20 cellular contexts compared by ENCODE assay signal in the genomic region with DNA sequence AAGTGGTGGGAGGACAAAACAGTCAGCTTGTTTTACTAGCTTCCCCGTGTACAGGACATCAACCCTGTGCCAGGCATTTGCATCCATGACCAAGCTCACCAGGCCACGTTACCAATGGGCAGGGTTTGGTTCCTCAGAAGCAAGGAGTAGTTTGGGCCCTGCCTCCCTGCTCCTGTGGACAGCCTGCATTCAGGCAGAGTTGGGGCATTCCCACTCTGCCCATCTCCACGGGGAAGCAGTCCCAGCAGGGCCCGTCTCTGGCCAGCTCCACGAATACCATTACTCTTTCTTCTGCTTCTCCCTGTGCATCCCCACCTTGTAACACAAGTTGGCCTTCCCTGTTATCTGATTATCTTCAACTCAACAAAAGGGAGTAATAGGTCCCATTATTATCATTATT. TPM values are rescaled to one million over a fixed set of nuclear protein-coding genes. Genes with fewer than 3 reads are reported as not detected.
A peak's percentile ranks its signal among the peaks of the same experiment; 100 is the strongest.
DNase-seq lines count a peak whose midpoint lies in the region; ATAC-seq, FAIRE-seq and TF ChIP-seq lines count a peak whose summit lies in the region.
"Had no signal": no experiment of that assay in that cellular context is flagged by ENCODE, and none has a peak within 500 bp of the region (broad histone marks: within the 10 kb centered on the region; RNA-seq: fewer than 3 reads in every experiment).

No MANE protein-coding gene starts in this region.

- H3K36me3 ChIP-seq in neural progenitor cell (no peaks in the 10 kb centered on the region), HepG2 (replicated peaks in 1 of 2; ENCODE audit: control insufficient read depth in 1 of 2, insufficient read depth in 2 of 2, low read length in 2 of 2) (no peaks in the 10 kb centered on the region)

- H3F3A ChIP-seq in neural progenitor cell (ENCODE audit: low read depth), result peaks cover 16% of the 10 kb centered on the region

- H3K27ac ChIP-seq in neural progenitor cell, result no peak overlapping the region
- H3K27ac ChIP-seq in HepG2 (ENCODE audit: extremely low read length, insufficient read depth, low read length), result no peak overlapping the region

- TF ChIP-seq RAD21 in HepG2 (CRISPR knock-in tag; IDR thresholded peaks at IDR 0.05), result no peak

- DNase-seq in natural killer cell (no peak), neural progenitor cell (ENCODE audit: low spot score) (peak; percentile 4), type B pancreatic cell (ENCODE audit: extremely low spot score, unreplicated experiment) (no peak), HepG2 (ENCODE audit: low spot score) (no peak), ecto neural progenitor cell (ENCODE audit: low spot score) (no peak)
- DNase-seq in natural killer cell treated with Interleukin-12 subunit alpha and Interleukin-12 subunit beta and Interleukin-15 and Interleukin-18, amount 100 ng/mL, for 72 hours (ENCODE audit: low spot score), result no peak
- no peak for DNase-seq in effector memory CD8-positive, alpha-beta T cell
- DNase-seq: 8988T; ACHN; C1 segment of cervical spinal cord; CD8-positive, alpha-beta T cell; COR-L47; DMS153; DMS79 treated with DMSO at 0.1 percent for 48 hours; H7 had no signal

- no peaks in the 10 kb centered on the region for H3K27me3 Mint-ChIP-seq in natural killer cell (ENCODE audit: low read depth in 2 of 2)
- no peaks in the 10 kb centered on the region for H3K27me3 Mint-ChIP-seq in natural killer cell treated with Interleukin-12 subunit alpha and Interleukin-12 subunit beta and Interleukin-15 and Interleukin-18, amount 100 ng/mL, for 72 hours
- H3K27me3 Mint-ChIP-seq in effector memory CD8-positive, alpha-beta T cell, result no peaks in the 10 kb centered on the region
- H3K27me3 Mint-ChIP-seq in neural progenitor cell (ENCODE audit: insufficient read depth, low read depth), result peaks cover 2% of the 10 kb centered on the region
- H3K27me3 Mint-ChIP-seq in type B pancreatic cell, result no peaks in the 10 kb centered on the region
- H3K27me3 Mint-ChIP-seq: B cell had no signal

- no peaks in the 10 kb centered on the region for H4K20me1 ChIP-seq in neural progenitor cell (ENCODE audit: low read depth)
- no peaks in the 10 kb centered on the region for H4K20me1 ChIP-seq in HepG2 (ENCODE audit: insufficient read depth, low read length)

- H3K27me3 ChIP-seq in neural progenitor cell (no peaks in the 10 kb centered on the region), HepG2 (ENCODE audit: control insufficient read depth in 1 of 2, insufficient read depth in 2 of 2, low read length in 2 of 2) (no peaks in the 10 kb centered on the region)

- no peak overlapping the region for H3K4me2 ChIP-seq in neural progenitor cell
- H3K4me2 ChIP-seq in HepG2 (ENCODE audit: low read depth, low read length), result no peak overlapping the region

- FAIRE-seq in HepG2 (lab: Jason Lieb, UNC), result no peak
- FAIRE-seq: D721Med, G401.6, GM12892 had no signal

- WGBS in HepG2 (ENCODE audit: low lambda C conversion rate), result 100% methylated on average over 5 of the region's 5 CpGs

- no peak for ATAC-seq in natural killer cell
- ATAC-seq in natural killer cell treated with Interleukin-12 subunit alpha and Interleukin-12 subunit beta and Interleukin-15 and Interleukin-18, amount 100 ng/mL, for 72 hours, result no peak
- ATAC-seq in effector memory CD8-positive, alpha-beta T cell (replicated peaks), result no peak
- ATAC-seq in HepG2, result no peak
- no peak for ATAC-seq in GM18909 (IDR thresholded peaks at IDR 0.05; ENCODE audit: poor library complexity, unreplicated experiment)
- ATAC-seq: CD8-positive, alpha-beta T cell had no signal

- no TSS peak for BruUV-seq in HepG2 (replicated peaks; lab: Mats Ljungman, UMichigan)

- H3K4me3 ChIP-seq in neural progenitor cell (no peak overlapping the region), HepG2 (replicated peaks in 1 of 3; ENCODE audit: insufficient read depth in 1 of 3, low read depth in 2 of 3, low read length in 3 of 3) (no peak overlapping the region)

- TF ChIP-seq EP300 in HepG2 (IDR thresholded peaks at IDR 0.05; ENCODE audit: low read depth in 2 of 2, low read length in 2 of 2), result no peak
- TF ChIP-seq EP300 in HepG2 (CRISPR knock-in tag; IDR thresholded peaks at IDR 0.05; ENCODE audit: borderline replicate concordance), result no peak

- H3K36me3 Mint-ChIP-seq in natural killer cell (no peaks in the 10 kb centered on the region), neural progenitor cell (peaks cover 13% of the 10 kb centered on the region), type B pancreatic cell (peaks cover 11% of the 10 kb centered on the region)
- H3K36me3 Mint-ChIP-seq in natural killer cell treated with Interleukin-12 subunit alpha and Interleukin-12 subunit beta and Interleukin-15 and Interleukin-18, amount 100 ng/mL, for 72 hours, result peaks cover 5% of the 10 kb centered on the region
- no peaks in the 10 kb centered on the region for H3K36me3 Mint-ChIP-seq in effector memory CD8-positive, alpha-beta T cell (ENCODE audit: insufficient read depth)

- intact Hi-C loops in natural killer cell (cut with micrococcal nuclease) (no loop called here), HepG2 (cut with micrococcal nuclease; ENCODE audit: unreplicated experiment) (no loop called here)

- TF ChIP-seq CTCF in natural killer cell (IDR thresholded peaks at IDR 0.05) (no peak), neural progenitor cell (IDR thresholded peaks at IDR 0.05) (no peak), type B pancreatic cell (conservative IDR thresholded peaks at IDR 0.05) (no peak), HepG2 (CRISPR knock-in tag; IDR thresholded peaks at IDR 0.05) (no peak)

- H3K9me3 Mint-ChIP-seq in natural killer cell (no peaks in the 10 kb centered on the region), neural progenitor cell (peaks cover 7% of the 10 kb centered on the region), type B pancreatic cell (no peaks in the 10 kb centered on the region)
- H3K9me3 Mint-ChIP-seq in natural killer cell treated with Interleukin-12 subunit alpha and Interleukin-12 subunit beta and Interleukin-15 and Interleukin-18, amount 100 ng/mL, for 72 hours, result no peaks in the 10 kb centered on the region
- H3K9me3 Mint-ChIP-seq in effector memory CD8-positive, alpha-beta T cell, result no peaks in the 10 kb centered on the region

- no peak overlapping the region for H3K9ac ChIP-seq in neural progenitor cell
- no peak overlapping the region for H3K9ac ChIP-seq in HepG2 (ENCODE audit: insufficient read depth, low read depth, low read length)

- H3K27ac Mint-ChIP-seq in natural killer cell (peak overlapping the region in 1 of 2 donors; percentile 8), neural progenitor cell (peak overlapping the region; percentile 2), type B pancreatic cell (peak overlapping the region; percentile 84)
- no peak overlapping the region for H3K27ac Mint-ChIP-seq in natural killer cell treated with Interleukin-12 subunit alpha and Interleukin-12 subunit beta and Interleukin-15 and Interleukin-18, amount 100 ng/mL, for 72 hours
- H3K27ac Mint-ChIP-seq in effector memory CD8-positive, alpha-beta T cell, result peak overlapping the region; percentile 19 to 84
- H3K27ac Mint-ChIP-seq: B cell had no signal

- H3K4me3 Mint-ChIP-seq in natural killer cell, result peak overlapping the region; percentile 7
- no peak overlapping the region for H3K4me3 Mint-ChIP-seq in natural killer cell treated with Interleukin-12 subunit alpha and Interleukin-12 subunit beta and Interleukin-15 and Interleukin-18, amount 100 ng/mL, for 72 hours
- H3K4me3 Mint-ChIP-seq in effector memory CD8-positive, alpha-beta T cell, result no peak overlapping the region
- H3K4me3 Mint-ChIP-seq in neural progenitor cell, result no peak overlapping the region
- H3K4me3 Mint-ChIP-seq in type B pancreatic cell, result no peak overlapping the region
- H3K4me3 Mint-ChIP-seq: B cell; CD8-positive, alpha-beta T cell had no signal

- in situ Hi-C loops in HepG2 (cut with HindIII; ENCODE audit: extremely low pct_ligation_motif_present, low pct_unique_long_range_greater_than_20kb), result no loop called here

- H3K79me2 ChIP-seq in neural progenitor cell (ENCODE audit: low read depth), result no peaks in the 10 kb centered on the region
- H3K79me2 ChIP-seq in HepG2 (ENCODE audit: insufficient read depth, low read length), result peaks cover 3% of the 10 kb centered on the region

- TF ChIP-seq POLR2A in HepG2 (IDR thresholded peaks at IDR 0.05; ENCODE audit: insufficient read depth in 1 of 2, low read depth in 2 of 2, low read length in 2 of 2), result no peak

- no peaks in the 10 kb centered on the region for H3K9me3 ChIP-seq in neural progenitor cell (ENCODE audit: low read depth)
- no peaks in the 10 kb centered on the region for H3K9me3 ChIP-seq in HepG2 (ENCODE audit: low read length)

- POLR2A ChIA-PET in HepG2 (lab: Yijun Ruan, JAX), result no interaction called here

- H3K4me1 Mint-ChIP-seq in natural killer cell (peaks cover 33 to 45% of the 10 kb centered on the region in 2 donors), neural progenitor cell (peaks cover 32% of the 10 kb centered on the region), type B pancreatic cell (ENCODE audit: unreplicated experiment) (peaks cover 19% of the 10 kb centered on the region)
- peaks cover 25 to 44% of the 10 kb centered on the region in 2 donors for H3K4me1 Mint-ChIP-seq in natural killer cell treated with Interleukin-12 subunit alpha and Interleukin-12 subunit beta and Interleukin-15 and Interleukin-18, amount 100 ng/mL, for 72 hours (ENCODE audit: low read depth in 2 of 2)
- peaks cover 15 to 20% of the 10 kb centered on the region in 2 donors for H3K4me1 Mint-ChIP-seq in effector memory CD8-positive, alpha-beta T cell (ENCODE audit: low read depth in 2 of 2)
- H3K4me1 Mint-ChIP-seq: B cell had no signal

- H3K4me1 ChIP-seq in neural progenitor cell (peaks cover 33% of the 10 kb centered on the region), HepG2 (ENCODE audit: insufficient read depth, low read length) (peaks cover 37% of the 10 kb centered on the region)

- CTCF ChIA-PET in HepG2 (lab: Yijun Ruan, JAX; ENCODE audit: low intra/inter-chr PET ratio, low total read pairs), result no interaction called here

- no peak overlapping the region for H2AFZ ChIP-seq in neural progenitor cell (replicated peaks)
- H2AFZ ChIP-seq in HepG2 (ENCODE audit: low read length), result no peak overlapping the region

RNA-seq across cellular contexts. Expression of gene RIOK3, which starts 54.0 kb away (rescaled TPM):
- total RNA-seq in natural killer cell (100 to 1,000 TPM; 164 to 233 (median 182) TPM), neural progenitor cell (ENCODE audit: low replicate concordance) (48.0 and 77.5 TPM in 2 replicates), type B pancreatic cell (ENCODE audit: low replicate concordance) (46.7 and 86.3 TPM in 2 replicates), HepG2 (2016; rRNA removed; fragmentation: Illumina TruSeq; extraction: Trizol) (36.0 and 39.6 TPM in 2 replicates)
- total RNA-seq in natural killer cell treated with Interleukin-12 subunit alpha and Interleukin-12 subunit beta and Interleukin-15 and Interleukin-18, amount 100 ng/mL, for 72 hours, result 10 to 100 TPM; 71.5 to 95.4 TPM
- total RNA-seq in HepG2 (2016; cell fraction: cytosol; rRNA removed; fragmentation: Illumina TruSeq; extraction: Trizol; ENCODE audit: low read depth), result 6.9 and 9.8 TPM in 2 replicates
- 32.9 and 46.7 TPM in 2 replicates for total RNA-seq in HepG2 (2016; cell fraction: insoluble cytoplasmic fraction; rRNA removed; fragmentation: Illumina TruSeq; extraction: Trizol)
- 21.9 and 25.6 TPM in 2 replicates for total RNA-seq in HepG2 (2016; cell fraction: membrane; rRNA removed; fragmentation: Illumina TruSeq; extraction: Trizol)
- 19.5 and 24.2 TPM in 2 replicates for total RNA-seq in HepG2 (2016; cell fraction: nucleus; rRNA removed; fragmentation: Illumina TruSeq; extraction: Trizol)
- 23.6 and 26.7 TPM in 2 replicates for polyA plus RNA-seq in HepG2 (2011; rRNA removed)
- 15.6 and 17.2 TPM in 2 replicates for polyA plus RNA-seq in HepG2 (2011; cell fraction: cytosol; rRNA removed)
- 26.4 and 26.9 TPM in 2 replicates for polyA plus RNA-seq in HepG2 (2011; cell fraction: nucleus; rRNA removed)
- 41.9 and 63.6 TPM in 2 replicates for polyA plus RNA-seq in HepG2 (2012)
- 5.8 and 6.0 TPM in 2 replicates for polyA plus RNA-seq in HepG2 (2016; cell fraction: cytosol; fragmentation: Illumina TruSeq; extraction: Trizol; ENCODE audit: low read depth)
- 25.1 and 25.8 TPM in 2 replicates for polyA plus RNA-seq in HepG2 (2016; cell fraction: insoluble cytoplasmic fraction; fragmentation: Illumina TruSeq; extraction: Trizol; ENCODE audit: low read depth)
- polyA plus RNA-seq in HepG2 (2016; cell fraction: membrane; fragmentation: Illumina TruSeq; extraction: Trizol; ENCODE audit: low read depth), result 11.3 and 11.7 TPM in 2 replicates
- polyA plus RNA-seq in HepG2 (2016; cell fraction: nucleus; fragmentation: Illumina TruSeq; extraction: Trizol; ENCODE audit: insufficient read depth, low read depth), result 29.2 and 33.3 TPM in 2 replicates
- polyA minus RNA-seq in HepG2 (2011; rRNA and poly(A)+ RNA removed; ENCODE audit: low replicate concordance), result 14.2 and 29.8 TPM in 2 replicates
- polyA minus RNA-seq in HepG2 (2011; cell fraction: cytosol; rRNA and poly(A)+ RNA removed), result 44.8 and 47.5 TPM in 2 replicates
- polyA minus RNA-seq in HepG2 (2011; cell fraction: nucleus; rRNA and poly(A)+ RNA removed), result 35.3 and 56.2 TPM in 2 replicates

Comparison
In these comparisons a context has a peak if more than half of its experiments do, and no peak if none do; other contexts are left out.
1. H3K27ac Mint-ChIP-seq: peak in effector memory CD8-positive, alpha-beta T cell (2 of 2), neural progenitor cell (single experiment) and type B pancreatic cell (single experiment); none in natural killer cell treated with Interleukin-12 subunit alpha and Interleukin-12 subunit beta and Interleukin-15 and Interleukin-18, amount 100 ng/mL, for 72 hours (0 of 2).